In genomic region chr5:116575635-116576042, GRCh38 we compare ENCODE assay signal across 8 cellular contexts. TPM values are rescaled to one million over a fixed set of nuclear protein-coding genes. Genes with fewer than 3 reads are reported as not detected.
A peak's percentile ranks its signal among the peaks of the same experiment; 100 is the strongest.
DNase-seq lines count a peak whose midpoint lies in the region; ATAC-seq, FAIRE-seq and TF ChIP-seq lines count a peak whose summit lies in the region.

No MANE protein-coding gene starts in this region.

- in situ Hi-C loops in GM12878 (cut with MboI), result loop anchor here (5.0 kb wide), 3 partner anchors 77 to 372 kb away; no protein-coding TSS in a partner anchor

- POLR2A ChIA-PET in GM12878 (lab: Charles Lee), result interaction anchor here (0.6 to 4.5 kb wide), 16 partner anchors 9 to 554 kb away, joined by 3 to 52 read pairs (median 4); no protein-coding TSS in a partner anchor

- no peak for TF ChIP-seq CTCF in GM12878 (IDR thresholded peaks at IDR 0.05 in 2 of 3, conservative IDR thresholded peaks at IDR 0.05 in 1 of 3; ENCODE audit: control insufficient read depth in 2 of 3, extremely low read depth in 1 of 3, insufficient read depth in 1 of 3, low read depth in 3 of 3, low read length in 3 of 3)
- no peak for TF ChIP-seq CTCF in thoracic aorta (IDR thresholded peaks at IDR 0.05)

- WGBS in GM12878 (ENCODE audit: insufficient coverage, insufficient replicate concordance, low lambda C conversion rate, missing lambda C conversion rate), result 9% methylated on average over 19 of the region's 21 CpGs

- H3K4me2 ChIP-seq in GM12878 (ENCODE audit: control insufficient read depth, insufficient read depth), result peak overlapping the region; percentile 98

- SMC1A ChIA-PET in GM12878 (lab: Charles Lee; ENCODE audit: uncharacterized antibody, unreplicated experiment), result interaction anchor here (0.6 to 5.9 kb wide), 39 partner anchors 11 to 714 kb away, joined by 3 to 133 read pairs (median 5); no protein-coding TSS in a partner anchor

- no peak for TF ChIP-seq RAD21 in GM12878 (IDR thresholded peaks at IDR 0.05; ENCODE audit: insufficient read depth, low read depth, low read length)

- peaks cover 14% of the 10 kb centered on the region for H3K4me1 ChIP-seq in GM12878 (ENCODE audit: control insufficient read depth, insufficient read depth, low read length)
- peaks cover 24 to 44% of the 10 kb centered on the region in 2 donors for H3K4me1 ChIP-seq in thoracic aorta (ENCODE audit: control insufficient read depth in 1 of 2, low read depth in 2 of 2)

- DNase-seq in stimulated activated CD4-positive, alpha-beta T cell treated with anti-CD3 and anti-CD28 coated beads, Interleukin-15, amount 100 ng/mL, for 24 hours, result peak; percentile 6
- no peak for DNase-seq in stimulated activated CD4-positive, alpha-beta T cell treated with anti-CD3 and anti-CD28 coated beads, Interleukin-4, amount 100 ng/mL, for 24 hours
- DNase-seq in GM12878 (ENCODE audit: low read depth, low spot score) (no peak), left kidney (ENCODE audit: low read depth, low spot score) (peak; percentile 60), thoracic aorta (ENCODE audit: low spot score) (no peak), HT-29 (ENCODE audit: low spot score) (no peak), NCI-H2196 (lab: John Stamatoyannopoulos, UW; ENCODE audit: unreplicated experiment) (no peak), H54 (ENCODE audit: insufficient read length, low spot score) (no peak)

- no peak for FAIRE-seq in GM12878 (lab: Jason Lieb, UNC)
- no peak for FAIRE-seq in H54 (lab: Jason Lieb, UNC)

- H3K36me3 ChIP-seq in GM12878 (ENCODE audit: control insufficient read depth in 2 of 2, insufficient read depth in 2 of 2, low read length in 1 of 2), result no peaks in the 10 kb centered on the region
- no peaks in the 10 kb centered on the region for H3K36me3 ChIP-seq in thoracic aorta

- CTCF ChIA-PET in GM12878 (lab: Yijun Ruan, JAX), result interaction anchor here (0.7 to 4.3 kb wide), 28 partner anchors 9 to 879 kb away, joined by 3 to 58 read pairs (median 6); no protein-coding TSS in a partner anchor

- peaks cover 8% of the 10 kb centered on the region for H3K79me2 ChIP-seq in GM12878 (ENCODE audit: control insufficient read depth, insufficient read depth, low read length)

- H3K9ac ChIP-seq in GM12878 (ENCODE audit: control insufficient read depth, insufficient read depth, low read length), result peak overlapping the region; percentile 19; the same call in 1 of the 2 replicates

- H3K27me3 ChIP-seq in GM12878 (replicated peaks in 1 of 2; ENCODE audit: control insufficient read depth in 2 of 2, insufficient read depth in 2 of 2, low read length in 1 of 2) (peaks cover 2 to 20% of the 10 kb centered on the region in 2 experiments), thoracic aorta (replicated peaks; ENCODE audit: insufficient read depth) (no peaks in the 10 kb centered on the region)

- RAD21 ChIA-PET in GM12878 (lab: Charles Lee; ENCODE audit: unreplicated experiment), result interaction anchor here (0.6 to 9.2 kb wide), 36 partner anchors 10 to 879 kb away, joined by 3 to 217 read pairs (median 5); no protein-coding TSS in a partner anchor

- intact Hi-C loops in GM12878 (cut with micrococcal nuclease; ENCODE audit: unreplicated experiment), result loop anchor here (1.0 to 10.0 kb wide), 5 partner anchors 57 to 879 kb away; no protein-coding TSS in a partner anchor

- H3K27ac ChIP-seq in GM12878 (ENCODE audit: control insufficient read depth, insufficient read depth) (no peak overlapping the region; the same call in 1 of the 2 replicates), thoracic aorta (no peak overlapping the region)

- H3K4me3 ChIP-seq in GM12878 (peak overlapping the region; percentile 85), thoracic aorta (peak overlapping the region; percentile 78)

- H2AFZ ChIP-seq in GM12878 (ENCODE audit: control insufficient read depth, low read depth, low read length), result peak overlapping the region; percentile 85

- TF ChIP-seq EP300 in GM12878 (IDR thresholded peaks at IDR 0.05; ENCODE audit: borderline replicate concordance in 1 of 2, control insufficient read depth in 1 of 2, low read depth in 2 of 2, low read length in 2 of 2), result no peak

- no peak for TF ChIP-seq POLR2A in GM12878 (IDR thresholded peaks at IDR 0.05; ENCODE audit: low read depth, low read length)
- TF ChIP-seq POLR2A in H54 (IDR thresholded peaks at IDR 0.05; ENCODE audit: low read depth, low read length), result no peak

- ATAC-seq in GM12878 (peak; percentile 1; the same call in 2 of the 3 replicates), thoracic aorta (ENCODE audit: insufficient number of reproducible peaks, low FRiP score, low read depth) (no peak)

- no peaks in the 10 kb centered on the region for H4K20me1 ChIP-seq in GM12878 (ENCODE audit: control insufficient read depth, insufficient read depth)

- H3K9me3 ChIP-seq in GM12878 (replicated peaks; ENCODE audit: control insufficient read depth, insufficient read depth, low read length) (no peaks in the 10 kb centered on the region), thoracic aorta (no peaks in the 10 kb centered on the region)

- no TSS peak for BruUV-seq in GM12878 (replicated peaks; lab: Mats Ljungman, UMichigan)

TF ChIP-seq in GM12878, 131 proteins besides CTCF, POLR2A, EP300 and RAD21 (continues in another document):
- TF ChIP-seq YY1 (IDR thresholded peaks at IDR 0.05; ENCODE audit: low read depth, low read length) (peak; percentile 6; the same call in 1 of the 2 replicates), SUPT20H (IDR thresholded peaks at IDR 0.05; ENCODE audit: borderline replicate concordance, control insufficient read depth, low read depth, low read length) (no peak), NR2F1 (conservative IDR thresholded peaks at IDR 0.05) (no peak), MTA3 (IDR thresholded peaks at IDR 0.05; ENCODE audit: borderline replicate concordance, low read length) (no peak), GATAD2B (conservative IDR thresholded peaks at IDR 0.05; ENCODE audit: low read depth) (peak; percentile 50; the same call in 1 of the 2 replicates), ESRRA (IDR thresholded peaks at IDR 0.05; ENCODE audit: low read length) (no peak), CHD2 (IDR thresholded peaks at IDR 0.05; ENCODE audit: borderline replicate concordance, low read depth, low read length) (peak; percentile 64; the same call in 1 of the 2 replicates), BCL11A (IDR thresholded peaks at IDR 0.05; ENCODE audit: low read depth, low read length) (no peak), NR2C1 (IDR thresholded peaks at IDR 0.05) (no peak), NBN (IDR thresholded peaks at IDR 0.05) (no peak), ZNF207 (IDR thresholded peaks at IDR 0.05; ENCODE audit: borderline replicate concordance) (no peak), RFX5 (IDR thresholded peaks at IDR 0.05; ENCODE audit: low read depth, low read length) (no peak), MYC (IDR thresholded peaks at IDR 0.05; ENCODE audit: insufficient read depth, insufficient read length, insufficient replicate concordance, low read length, severe bottlenecking) (no peak), ZNF217 (IDR thresholded peaks at IDR 0.05) (no peak), EED (IDR thresholded peaks at IDR 0.05; ENCODE audit: low read depth) (no peak), ZNF687 (IDR thresholded peaks at IDR 0.05) (peak; percentile 30), ASH2L (IDR thresholded peaks at IDR 0.05; ENCODE audit: borderline replicate concordance, low read depth) (no peak)

RNA-seq across cellular contexts. Expression of gene SEMA6A, which starts 1.0 kb away (rescaled TPM):
- 218 and 247 TPM in 2 replicates for total RNA-seq in GM12878 (2013; cell fraction: nucleolus; rRNA removed)
- total RNA-seq in GM12878 (2014; rRNA removed) (0.62 and 1.0 TPM in 2 replicates), GM12878 (2014; rRNA removed; fragmentation: Illumina TruSeq; extraction: Trizol) (0.83 and 1.1 TPM in 2 replicates), GM12878 (2021) (1.9 and 2.1 TPM in 2 replicates), thoracic aorta (10 to 100 TPM in 1 of 2 donors, 1 to 10 TPM in 1; 7.4 to 11.4 TPM)
- polyA plus RNA-seq in GM12878 (2011; ENCODE audit: low read depth), result 3.2 TPM
- polyA plus RNA-seq in GM12878 (2011; rRNA removed) (10.2 and 10.5 TPM in 2 replicates), GM12878 (2014; fragmentation: Illumina TruSeq; extraction: Trizol) (0.92 and 1.3 TPM in 2 replicates), GM12878 (2014; fragmentation: Nextera tagmentation; extraction: Ambion mirVana) (under 1 TPM; 0.16 to 0.22 TPM), GM12878 (2014; rRNA removed) (0.56 and 0.64 TPM in 2 replicates), GM12878 (2016; fragmentation: Nextera tagmentation; extraction: Ambion mirVana) (1 to 10 TPM; 1.1 TPM)
- 6.8 and 10.6 TPM in 2 replicates for polyA plus RNA-seq in GM12878 (2011; cell fraction: cytosol; rRNA removed)
- 23.5 and 32.3 TPM in 2 replicates for polyA plus RNA-seq in GM12878 (2011; cell fraction: nucleus; rRNA removed)
- 4.3 and 4.5 TPM in 2 replicates for polyA plus RNA-seq in GM12878 (2012)
- 31.4 and 35.0 TPM in 2 replicates for polyA minus RNA-seq in GM12878 (2011; rRNA and poly(A)+ RNA removed)
- polyA minus RNA-seq in GM12878 (2011; cell fraction: cytosol; rRNA and poly(A)+ RNA removed), result 9.4 and 10.0 TPM in 2 replicates
- 52.5 and 60.3 TPM in 2 replicates for polyA minus RNA-seq in GM12878 (2011; cell fraction: nucleus; rRNA and poly(A)+ RNA removed)
- 0.31 and 0.99 TPM in 2 replicates for total RNA-seq in HT-29 (2014; rRNA removed; shearing (Covaris generic))

Comparison
In these comparisons a context has a peak if more than half of its experiments do, and no peak if none do; other contexts are left out.
1. DNase-seq: peak in stimulated activated CD4-positive, alpha-beta T cell treated with anti-CD3 and anti-CD28 coated beads, Interleukin-15, amount 100 ng/mL, for 24 hours (single experiment) and left kidney (single experiment); none in stimulated activated CD4-positive, alpha-beta T cell treated with anti-CD3 and anti-CD28 coated beads, Interleukin-4, amount 100 ng/mL, for 24 hours (single experiment), GM12878 (single experiment), thoracic aorta (single experiment), HT-29 (single experiment), NCI-H2196 (single experiment) and H54 (single experiment).